In the genomic region with DNA sequence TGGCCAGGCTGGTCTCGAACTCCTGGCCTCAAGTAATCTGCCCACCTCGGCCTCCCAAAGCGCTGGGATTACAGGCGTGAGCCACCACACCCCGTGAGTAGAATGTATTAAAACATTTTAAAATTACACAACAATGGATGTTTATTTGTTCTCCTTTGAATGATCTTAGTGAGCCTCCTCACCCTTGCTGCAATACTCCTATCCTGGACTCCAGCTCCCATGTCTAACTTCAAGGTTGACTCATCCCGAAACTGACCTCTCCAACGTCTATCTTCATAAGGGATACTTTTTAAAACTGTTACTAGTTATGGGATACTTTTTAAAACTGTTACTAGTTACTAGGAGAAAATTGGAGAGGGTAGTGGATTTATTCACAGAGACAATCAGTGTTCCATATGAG, we compare ENCODE assay signal across 22 cellular contexts. TPM values are rescaled to one million over a fixed set of nuclear protein-coding genes. Genes with fewer than 3 reads are reported as not detected.
"Had no signal": no experiment of that assay in that cellular context is flagged by ENCODE, and none has a peak within 500 bp of the region (broad histone marks: within the 10 kb centered on the region; RNA-seq: fewer than 3 reads in every experiment).

No MANE protein-coding gene starts in this region.

- H3K4me1 ChIP-seq: gastroesophageal sphincter, spleen, transverse colon had no signal

- DNase-seq: cerebellar nuclear complex; effector memory CD8-positive, alpha-beta T cell; erythroblast; left colon; mucosa of descending colon; naive thymus-derived CD8-positive, alpha-beta T cell; spleen; stimulated activated CD4-positive, alpha-beta T cell treated with anti-CD3 and anti-CD28 coated beads, Interleukin-15, amount 100 ng/mL, for 24 hours; stimulated activated CD4-positive, alpha-beta T cell treated with anti-CD3 and anti-CD28 coated beads, Interleukin-1b, Interleukin-23, amount 100 ng/mL, for 48 hours; stimulated activated CD4-positive, alpha-beta T cell treated with anti-CD3 and anti-CD28 coated beads, Interleukin-4, amount 100 ng/mL, for 24 hours; transverse colon had no signal

- H3K27ac Mint-ChIP-seq: dendritic cell treated with granulocyte-macrophage colony-stimulating factor and Interleukin-4, amounts not matched to agents 40 ng/mL and 50 ng/mL, for 4 days; effector memory CD8-positive, alpha-beta T cell; naive thymus-derived CD8-positive, alpha-beta T cell; stimulated activated memory B cell treated with anti-CD40 and anti-IgM and Interleukin-4, amounts not matched to agents 10 μg/mL and 1 μg/mL and 100 μg/mL, for 72 hours; stimulated activated naive CD8-positive, alpha-beta T cell treated with anti-CD3 and anti-CD28 coated beads, Interleukin-15, Interleukin-2, amounts not matched to agents 100 ng/mL and 50 ng/mL, for 24 hours had no signal

- H3K4me1 Mint-ChIP-seq: naive thymus-derived CD8-positive, alpha-beta T cell; stimulated activated memory B cell treated with anti-CD40 and anti-IgM and Interleukin-4, amounts not matched to agents 10 μg/mL and 1 μg/mL and 100 μg/mL, for 72 hours had no signal

- FAIRE-seq: colon had no signal

- H3K36me3 ChIP-seq: gastroesophageal sphincter, spleen, transverse colon had no signal

- H3K9me3 Mint-ChIP-seq: dendritic cell treated with granulocyte-macrophage colony-stimulating factor and Interleukin-4, amounts not matched to agents 40 ng/mL and 50 ng/mL, for 4 days; effector memory CD8-positive, alpha-beta T cell; naive thymus-derived CD8-positive, alpha-beta T cell; stimulated activated memory B cell treated with anti-CD40 and anti-IgM and Interleukin-4, amounts not matched to agents 10 μg/mL and 1 μg/mL and 100 μg/mL, for 72 hours; stimulated activated naive CD8-positive, alpha-beta T cell treated with anti-CD3 and anti-CD28 coated beads, Interleukin-15, Interleukin-2, amounts not matched to agents 100 ng/mL and 50 ng/mL, for 24 hours had no signal

- H3K9me3 ChIP-seq: mucosa of descending colon, spleen, transverse colon had no signal

- H3K4me3 ChIP-seq: gastroesophageal sphincter, hepatocyte, mucosa of descending colon, spleen, transverse colon had no signal

- ATAC-seq: effector memory CD8-positive, alpha-beta T cell; gastroesophageal sphincter; left colon; naive thymus-derived CD8-positive, alpha-beta T cell; sciatic nerve; stimulated activated memory B cell treated with anti-CD40 and anti-IgM and Interleukin-4, amounts not matched to agents 10 μg/mL and 1 μg/mL and 100 μg/mL, for 72 hours had no signal

- H3K27ac ChIP-seq: gastroesophageal sphincter, hepatocyte, transverse colon had no signal

- H3K4me3 Mint-ChIP-seq: dendritic cell treated with granulocyte-macrophage colony-stimulating factor and Interleukin-4, amounts not matched to agents 40 ng/mL and 50 ng/mL, for 4 days; effector memory CD8-positive, alpha-beta T cell; naive thymus-derived CD8-positive, alpha-beta T cell; stimulated activated memory B cell treated with anti-CD40 and anti-IgM and Interleukin-4, amounts not matched to agents 10 μg/mL and 1 μg/mL and 100 μg/mL, for 72 hours; stimulated activated naive CD8-positive, alpha-beta T cell treated with anti-CD3 and anti-CD28 coated beads, Interleukin-15, Interleukin-2, amounts not matched to agents 100 ng/mL and 50 ng/mL, for 24 hours had no signal

- H3K36me3 Mint-ChIP-seq: naive thymus-derived CD8-positive, alpha-beta T cell; stimulated activated memory B cell treated with anti-CD40 and anti-IgM and Interleukin-4, amounts not matched to agents 10 μg/mL and 1 μg/mL and 100 μg/mL, for 72 hours had no signal

RNA-seq across cellular contexts. Expression of gene RHCG, which starts 17.8 kb away (rescaled TPM):
- total RNA-seq: fibroblast of villous mesenchyme; naive thymus-derived CD8-positive, alpha-beta T cell; osteocyte; pulmonary artery endothelial cell; sciatic nerve; skeletal muscle tissue; spleen had no signal
- polyA plus RNA-seq: naive thymus-derived CD8-positive, alpha-beta T cell had no signal
